Comparison of ENCODE assay signal across 1 cellular context in genomic region chr5:177431317-177432142, GRCh38.
TF ChIP-seq lines count a peak whose summit lies in the region.

No MANE protein-coding gene starts in this region.

TF ChIP-seq in GM12878, 131 proteins besides CTCF, POLR2A, EP300 and RAD21 (continues in another document):
- TF ChIP-seq IKZF2 (IDR thresholded peaks at IDR 0.05) (peak; percentile 89 to 91), TAF1 (IDR thresholded peaks at IDR 0.05; ENCODE audit: borderline replicate concordance, low read depth, low read length) (no peak), BMI1 (IDR thresholded peaks at IDR 0.05; ENCODE audit: borderline replicate concordance) (no peak), SMAD5 (IDR thresholded peaks at IDR 0.05; ENCODE audit: low read depth) (no peak), ESRRA (IDR thresholded peaks at IDR 0.05; ENCODE audit: low read length) (no peak), FOXM1 (IDR thresholded peaks at IDR 0.05; ENCODE audit: low read depth, low read length) (no peak), NFXL1 (IDR thresholded peaks at IDR 0.05; ENCODE audit: borderline replicate concordance) (peak; percentile 93), MAX (IDR thresholded peaks at IDR 0.05; ENCODE audit: low read depth, low read length) (peak; percentile 80; the same call in 1 of the 2 replicates), ZNF24 (IDR thresholded peaks at IDR 0.05) (no peak), NR2C2 (IDR thresholded peaks at IDR 0.05; ENCODE audit: borderline replicate concordance, control insufficient read depth, insufficient read length, low read depth) (no peak), SMC3 (IDR thresholded peaks at IDR 0.05; ENCODE audit: borderline replicate concordance, low read length) (no peak), RFX5 (IDR thresholded peaks at IDR 0.05; ENCODE audit: low read depth, low read length) (no peak), RUNX3 (IDR thresholded peaks at IDR 0.05; ENCODE audit: low read length) (no peak), ZNF274 (IDR thresholded peaks at IDR 0.05; ENCODE audit: insufficient read depth, insufficient read length) (no peak), CBFB (IDR thresholded peaks at IDR 0.05; ENCODE audit: low read depth) (peak; percentile 72), ZBED1 (IDR thresholded peaks at IDR 0.05; ENCODE audit: borderline replicate concordance) (peak; percentile 98), MEF2B (IDR thresholded peaks at IDR 0.05; ENCODE audit: partially characterized antibody, poor library complexity, severe bottlenecking) (peak; percentile 53), USF2 (IDR thresholded peaks at IDR 0.05; ENCODE audit: borderline replicate concordance, low read depth, low read length) (no peak), CREB1 (IDR thresholded peaks at IDR 0.05; ENCODE audit: low read depth) (no peak), MEF2A (IDR thresholded peaks at IDR 0.05; ENCODE audit: insufficient read depth, low read depth, low read length) (0 out of 2 replicates have a peak, but pooled peaks have one; percentile 26), SMAD1 (IDR thresholded peaks at IDR 0.05; ENCODE audit: low read depth, partially characterized antibody) (no peak), PRDM15 (CRISPR knock-in tag; IDR thresholded peaks at IDR 0.05) (peak; percentile 50; the same call in 1 of the 2 replicates), HCFC1 (IDR thresholded peaks at IDR 0.05; ENCODE audit: low read length) (no peak), SRF (IDR thresholded peaks at IDR 0.05; ENCODE audit: low read depth in 2 of 2, low read length in 2 of 2) (no peak), CHD1 (IDR thresholded peaks at IDR 0.05; ENCODE audit: low read depth, low read length) (no peak), POLR2AphosphoS2 (IDR thresholded peaks at IDR 0.05; ENCODE audit: low read depth, low read length) (no peak), SMARCA5 (IDR thresholded peaks at IDR 0.05) (peak; percentile 99), SIN3A (IDR thresholded peaks at IDR 0.05; ENCODE audit: low read depth, low read length) (no peak), ASH2L (IDR thresholded peaks at IDR 0.05; ENCODE audit: borderline replicate concordance, low read depth) (no peak), MXI1 (IDR thresholded peaks at IDR 0.05; ENCODE audit: low read depth, low read length) (0 out of 2 replicates have a peak, but pooled peaks have one; percentile 31), PML (IDR thresholded peaks at IDR 0.05; ENCODE audit: low read length) (no peak), E2F4 (IDR thresholded peaks at IDR 0.05; ENCODE audit: low read depth, low read length) (no peak), FOS (IDR thresholded peaks at IDR 0.05; ENCODE audit: borderline replicate concordance, extremely low read depth, insufficient read length) (no peak), TARDBP (IDR thresholded peaks at IDR 0.05; ENCODE audit: borderline replicate concordance) (no peak), HDGF (IDR thresholded peaks at IDR 0.05) (peak; percentile 31; the same call in 1 of the 2 replicates), ZBTB4 (CRISPR knock-in tag; IDR thresholded peaks at IDR 0.05) (no peak), EGR1 (IDR thresholded peaks at IDR 0.05; ENCODE audit: borderline replicate concordance in 1 of 2, low read depth in 2 of 2, low read length in 2 of 2) (no peak; a peak in 1 of 3 replicates), CHD2 (IDR thresholded peaks at IDR 0.05; ENCODE audit: borderline replicate concordance, low read depth, low read length) (peak; percentile 44; the same call in 1 of the 2 replicates), MTA3 (IDR thresholded peaks at IDR 0.05; ENCODE audit: borderline replicate concordance, low read length) (no peak), KDM1A (IDR thresholded peaks at IDR 0.05; ENCODE audit: borderline replicate concordance) (no peak), CREM (IDR thresholded peaks at IDR 0.05; ENCODE audit: low read depth) (peak; percentile 65; the same call in 1 of the 2 replicates)
- TF ChIP-seq, protein P1, sequence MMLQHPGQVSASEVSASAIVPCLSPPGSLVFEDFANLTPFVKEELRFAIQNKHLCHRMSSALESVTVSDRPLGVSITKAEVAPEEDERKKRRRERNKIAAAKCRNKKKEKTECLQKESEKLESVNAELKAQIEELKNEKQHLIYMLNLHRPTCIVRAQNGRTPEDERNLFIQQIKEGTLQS (IDR thresholded peaks at IDR 0.05; ENCODE audit: borderline replicate concordance, extremely low read depth, low read depth, low read length) = no peak
- TF ChIP-seq, protein P2, sequence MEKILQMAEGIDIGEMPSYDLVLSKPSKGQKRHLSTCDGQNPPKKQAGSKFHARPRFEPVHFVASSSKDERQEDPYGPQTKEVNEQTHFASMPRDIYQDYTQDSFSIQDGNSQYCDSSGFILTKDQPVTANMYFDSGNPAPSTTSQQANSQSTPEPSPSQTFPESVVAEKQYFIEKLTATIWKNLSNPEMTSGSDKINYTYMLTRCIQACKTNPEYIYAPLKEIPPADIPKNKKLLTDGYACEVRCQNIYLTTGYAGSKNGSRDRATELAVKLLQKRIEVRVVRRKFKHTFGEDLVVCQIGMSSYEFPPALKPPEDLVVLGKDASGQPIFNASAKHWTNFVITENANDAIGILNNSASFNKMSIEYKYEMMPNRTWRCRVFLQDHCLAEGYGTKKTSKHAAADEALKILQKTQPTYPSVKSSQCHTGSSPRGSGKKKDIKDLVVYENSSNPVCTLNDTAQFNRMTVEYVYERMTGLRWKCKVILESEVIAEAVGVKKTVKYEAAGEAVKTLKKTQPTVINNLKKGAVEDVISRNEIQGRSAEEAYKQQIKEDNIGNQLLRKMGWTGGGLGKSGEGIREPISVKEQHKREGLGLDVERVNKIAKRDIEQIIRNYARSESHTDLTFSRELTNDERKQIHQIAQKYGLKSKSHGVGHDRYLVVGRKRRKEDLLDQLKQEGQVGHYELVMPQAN (conservative IDR thresholded peaks at IDR 0.05) = peak; percentile 56; the same call in 1 of the 2 replicates
- TF ChIP-seq, protein P3, sequence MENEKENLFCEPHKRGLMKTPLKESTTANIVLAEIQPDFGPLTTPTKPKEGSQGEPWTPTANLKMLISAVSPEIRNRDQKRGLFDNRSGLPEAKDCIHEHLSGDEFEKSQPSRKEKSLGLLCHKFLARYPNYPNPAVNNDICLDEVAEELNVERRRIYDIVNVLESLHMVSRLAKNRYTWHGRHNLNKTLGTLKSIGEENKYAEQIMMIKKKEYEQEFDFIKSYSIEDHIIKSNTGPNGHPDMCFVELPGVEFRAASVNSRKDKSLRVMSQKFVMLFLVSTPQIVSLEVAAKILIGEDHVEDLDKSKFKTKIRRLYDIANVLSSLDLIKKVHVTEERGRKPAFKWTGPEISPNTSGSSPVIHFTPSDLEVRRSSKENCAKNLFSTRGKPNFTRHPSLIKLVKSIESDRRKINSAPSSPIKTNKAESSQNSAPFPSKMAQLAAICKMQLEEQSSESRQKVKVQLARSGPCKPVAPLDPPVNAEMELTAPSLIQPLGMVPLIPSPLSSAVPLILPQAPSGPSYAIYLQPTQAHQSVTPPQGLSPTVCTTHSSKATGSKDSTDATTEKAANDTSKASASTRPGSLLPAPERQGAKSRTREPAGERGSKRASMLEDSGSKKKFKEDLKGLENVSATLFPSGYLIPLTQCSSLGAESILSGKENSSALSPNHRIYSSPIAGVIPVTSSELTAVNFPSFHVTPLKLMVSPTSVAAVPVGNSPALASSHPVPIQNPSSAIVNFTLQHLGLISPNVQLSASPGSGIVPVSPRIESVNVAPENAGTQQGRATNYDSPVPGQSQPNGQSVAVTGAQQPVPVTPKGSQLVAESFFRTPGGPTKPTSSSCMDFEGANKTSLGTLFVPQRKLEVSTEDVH (IDR thresholded peaks at IDR 0.05; ENCODE audit: low read depth, partially characterized antibody) = no peak
- TF ChIP-seq, protein P4, sequence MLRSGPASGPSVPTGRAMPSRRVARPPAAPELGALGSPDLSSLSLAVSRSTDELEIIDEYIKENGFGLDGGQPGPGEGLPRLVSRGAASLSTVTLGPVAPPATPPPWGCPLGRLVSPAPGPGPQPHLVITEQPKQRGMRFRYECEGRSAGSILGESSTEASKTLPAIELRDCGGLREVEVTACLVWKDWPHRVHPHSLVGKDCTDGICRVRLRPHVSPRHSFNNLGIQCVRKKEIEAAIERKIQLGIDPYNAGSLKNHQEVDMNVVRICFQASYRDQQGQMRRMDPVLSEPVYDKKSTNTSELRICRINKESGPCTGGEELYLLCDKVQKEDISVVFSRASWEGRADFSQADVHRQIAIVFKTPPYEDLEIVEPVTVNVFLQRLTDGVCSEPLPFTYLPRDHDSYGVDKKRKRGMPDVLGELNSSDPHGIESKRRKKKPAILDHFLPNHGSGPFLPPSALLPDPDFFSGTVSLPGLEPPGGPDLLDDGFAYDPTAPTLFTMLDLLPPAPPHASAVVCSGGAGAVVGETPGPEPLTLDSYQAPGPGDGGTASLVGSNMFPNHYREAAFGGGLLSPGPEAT (IDR thresholded peaks at IDR 0.05; ENCODE audit: low read depth) = 0 out of 2 replicates have a peak, but pooled peaks have one; percentile 39
